17 cellular contexts compared by ENCODE assay signal in genomic region chr11:111402411-111402810, GRCh38. TPM values are rescaled to one million over a fixed set of nuclear protein-coding genes. Genes with fewer than 3 reads are reported as not detected.
DNase-seq lines count a peak whose midpoint lies in the region; ATAC-seq, FAIRE-seq and TF ChIP-seq lines count a peak whose summit lies in the region.
"Had no signal": no experiment of that assay in that cellular context is flagged by ENCODE, and none has a peak within 500 bp of the region (broad histone marks: within the 10 kb centered on the region; RNA-seq: fewer than 3 reads in every experiment).

No MANE protein-coding gene starts in this region.

- DNase-seq in COLO668 (lab: John Stamatoyannopoulos, UW; ENCODE audit: unreplicated experiment) = peak; percentile 16
- no peak for DNase-seq in GM12892 (ENCODE audit: insufficient read length)
- peak; percentile 15 for DNase-seq in NCI-H345 treated with DMSO at 0.1 percent for 48 hours (lab: John Stamatoyannopoulos, UW; ENCODE audit: unreplicated experiment)
- peak; percentile 13 for DNase-seq in islet precursor cell
- DNase-seq in SKM-1 treated with dmso at 0.1 percent for 144 hours (lab: John Stamatoyannopoulos, UW; ENCODE audit: unreplicated experiment) = no peak
- no peak for DNase-seq in NK-92 (lab: John Stamatoyannopoulos, UW; ENCODE audit: unreplicated experiment)
- DNase-seq: activated CD4-positive, alpha-beta T cell treated with anti-CD3 and anti-CD28 coated beads, Interleukin-2, amount 10 ng/mL, durations not matched to agents 24 days and 14 days; activated CD8-positive, alpha-beta memory T cell treated with anti-CD3 and anti-CD28 coated beads, Interleukin-2, amount 10 ng/mL, durations not matched to agents 7 days and 5 days; aorta; central memory CD4-positive, alpha-beta T cell; heart right ventricle; NCI-H526 treated with DMSO at 0.1 percent for 48 hours; sigmoid colon; T-helper 1 cell had no signal

- ATAC-seq in GM18861 (IDR thresholded peaks at IDR 0.05; ENCODE audit: unreplicated experiment) = no peak
- ATAC-seq: activated CD8-positive, alpha-beta memory T cell treated with anti-CD3 and anti-CD28 coated beads, Interleukin-2, amount 10 ng/mL, durations not matched to agents 7 days and 5 days; GM12878; heart right ventricle; natural killer cell treated with Interleukin-12 subunit alpha and Interleukin-12 subunit beta and Interleukin-15 and Interleukin-18, amount 100 ng/mL, for 72 hours had no signal

- no peak for TF ChIP-seq POLR2A in GM12892 (IDR thresholded peaks at IDR 0.05; ENCODE audit: low read depth, low read length)

- FAIRE-seq in GM12892 (lab: Jason Lieb, UNC) = peak; percentile 24
- FAIRE-seq: GM12878 had no signal

RNA-seq across cellular contexts. Expression of gene POU2AF1, which starts 23.3 kb away (rescaled TPM):
- 151 TPM for polyA plus RNA-seq in GM12892 (2012; ENCODE audit: missing spikeins)

Comparison
In these comparisons a context has a peak if more than half of its experiments do, and no peak if none do; other contexts are left out.
1. DNase-seq: peak in COLO668 (single experiment), NCI-H345 treated with DMSO at 0.1 percent for 48 hours (single experiment) and islet precursor cell (single experiment); none in GM12892 (single experiment), SKM-1 treated with dmso at 0.1 percent for 144 hours (single experiment) and NK-92 (single experiment).